In genomic region chr4:99893991-99894981, GRCh38 we compare ENCODE assay signal across 8 cellular contexts. TPM values are rescaled to one million over a fixed set of nuclear protein-coding genes. Genes with fewer than 3 reads are reported as not detected.
DNase-seq lines count a peak whose midpoint lies in the region; ATAC-seq, FAIRE-seq and TF ChIP-seq lines count a peak whose summit lies in the region.

Gene LAMTOR3 (minus strand): TSS chr4:99894427. CDS start chr4:99893963, 464 bp downstream.

- peak; percentile 99 for ATAC-seq in GM21825 (IDR thresholded peaks at IDR 0.05; ENCODE audit: unreplicated experiment)
- peak; percentile 100 for ATAC-seq in activated T-cell treated with anti-CD3 and anti-CD28 coated beads, Interleukin-2, amount 50 U/mL, for 72 hours (replicated peaks in 1 of 2)

- peak within 1 kb of the TSS; percentile 82 for H3K27ac ChIP-seq in Karpas-422 (ENCODE audit: low read length)
- peak within 1 kb of the TSS; percentile 93 to 96 (median 93) for H3K27ac ChIP-seq in esophagus squamous epithelium
- peak within 1 kb of the TSS; percentile 92 for H3K27ac ChIP-seq in muscle layer of duodenum (ENCODE audit: low read length)

- DNase-seq in DMS79 (lab: John Stamatoyannopoulos, UW) (peak; percentile 52), Karpas-422 (peak; percentile 98), RCC 7860 (ENCODE audit: low spot score) (peak; percentile 72), esophagus squamous epithelium (lab: John Stamatoyannopoulos, UW) (peak; percentile 71)
- DNase-seq in activated T-cell treated with anti-CD3 and anti-CD28 coated beads, Interleukin-2, amount 50 U/mL, for 72 hours = peak; percentile 89 to 92
- DNase-seq in stimulated activated CD8-positive, alpha-beta memory T cell treated with anti-CD3 and anti-CD28 coated beads, Interleukin-7, amount 100 ng/mL, for 24 hours (ENCODE audit: low read depth) = peak; percentile 74

- H3K27ac Mint-ChIP-seq in activated T-cell treated with anti-CD3 and anti-CD28 coated beads, Interleukin-2, amount 50 U/mL, for 72 hours = peak within 1 kb of the TSS; percentile 94

- H3K4me3 Mint-ChIP-seq in activated T-cell treated with anti-CD3 and anti-CD28 coated beads, Interleukin-2, amount 50 U/mL, for 72 hours = peak within 1 kb of the TSS; percentile 89 to 95

- H3K4me3 ChIP-seq in Karpas-422 (ENCODE audit: low read length) = peak within 1 kb of the TSS; percentile 93
- peak within 1 kb of the TSS; percentile 72 to 95 (median 80) for H3K4me3 ChIP-seq in esophagus squamous epithelium
- H3K4me3 ChIP-seq in muscle layer of duodenum (ENCODE audit: low read depth in 1 of 2, low read length in 2 of 2) = peak within 1 kb of the TSS; percentile 97

- H3K27me3 ChIP-seq in Karpas-422 (ENCODE audit: low read length) = no peaks in the 10 kb centered on the region
- no peaks in the 10 kb centered on the region for H3K27me3 ChIP-seq in esophagus squamous epithelium
- no peaks in the 10 kb centered on the region for H3K27me3 ChIP-seq in muscle layer of duodenum (ENCODE audit: low read depth, low read length)

- FAIRE-seq in RCC 7860 (lab: Jason Lieb, UNC) = no peak

- intact Hi-C loops in esophagus squamous epithelium (cut with DNase I) = loop anchor here (10.0 kb wide), 1 partner anchor 51 kb away; the partner anchor contains the start of gene DNAJB14

- H3K9ac ChIP-seq in Karpas-422 (ENCODE audit: low read length) = peak within 1 kb of the TSS; percentile 85

- H3K27me3 Mint-ChIP-seq in activated T-cell treated with anti-CD3 and anti-CD28 coated beads, Interleukin-2, amount 50 U/mL, for 72 hours (ENCODE audit: low read depth) = no peaks in the 10 kb centered on the region

- H3K4me2 ChIP-seq in Karpas-422 (ENCODE audit: low read depth, low read length, poor library complexity, severe bottlenecking) = peak within 1 kb of the TSS; percentile 87

- H3K36me3 Mint-ChIP-seq in activated T-cell treated with anti-CD3 and anti-CD28 coated beads, Interleukin-2, amount 50 U/mL, for 72 hours (ENCODE audit: insufficient read depth in 2 of 2) = no peaks in the 10 kb centered on the region

- 5 to 27% methylated on average over 3 to 21 of the region's 49 CpGs for WGBS in esophagus squamous epithelium, 2 donors

- TF ChIP-seq CTCF in esophagus squamous epithelium (IDR thresholded peaks at IDR 0.05) = no peak

- no peaks in the 10 kb centered on the region for H3K9me3 Mint-ChIP-seq in activated T-cell treated with anti-CD3 and anti-CD28 coated beads, Interleukin-2, amount 50 U/mL, for 72 hours

- H3K79me2 ChIP-seq in Karpas-422 (ENCODE audit: low read length) = peaks cover 47% of the 10 kb centered on the region

- no peaks in the 10 kb centered on the region for H3K9me2 ChIP-seq in Karpas-422 (replicated peaks; ENCODE audit: insufficient read depth, low read length)

- H3K9me3 ChIP-seq in Karpas-422 (ENCODE audit: low read length) (no peaks in the 10 kb centered on the region), esophagus squamous epithelium (no peaks in the 10 kb centered on the region), muscle layer of duodenum (ENCODE audit: control insufficient read depth in 1 of 2, low read length in 2 of 2) (no peaks in the 10 kb centered on the region)

- H3K4me1 Mint-ChIP-seq in activated T-cell treated with anti-CD3 and anti-CD28 coated beads, Interleukin-2, amount 50 U/mL, for 72 hours (ENCODE audit: low read depth) = peaks cover 40% of the 10 kb centered on the region

- peaks cover 53% of the 10 kb centered on the region for H3K4me1 ChIP-seq in Karpas-422 (ENCODE audit: low read length)
- H3K4me1 ChIP-seq in esophagus squamous epithelium = peaks cover 9 to 54% (median 17%) of the 10 kb centered on the region in 3 donors
- H3K4me1 ChIP-seq in muscle layer of duodenum (ENCODE audit: control insufficient read depth in 1 of 2, insufficient read depth in 2 of 2, low read length in 2 of 2) = peaks cover 9 to 31% of the 10 kb centered on the region in 2 donors

- H3K36me3 ChIP-seq in Karpas-422 (ENCODE audit: insufficient read depth, low read length) (peaks cover 19% of the 10 kb centered on the region; the same call in 1 of the 2 replicates), esophagus squamous epithelium (peaks cover 0 to 21% (median 0%) of the 10 kb centered on the region in 3 donors), muscle layer of duodenum (ENCODE audit: control insufficient read depth in 1 of 2, insufficient read depth in 2 of 2, low read length in 2 of 2) (peaks cover 3 to 5% of the 10 kb centered on the region in 2 donors)

- no peaks in the 10 kb centered on the region for H4K20me1 ChIP-seq in Karpas-422 (ENCODE audit: insufficient read depth, low read depth, low read length)

- no peak within 1 kb of the TSS for H2AFZ ChIP-seq in Karpas-422 (ENCODE audit: low read length)

- TF ChIP-seq POLR2A in esophagus squamous epithelium (IDR thresholded peaks at IDR 0.05) = peak in 2 of 4 donors; percentile 19 to 60

RNA-seq across cellular contexts. Expression of gene LAMTOR3, which starts in this region (rescaled TPM):
- total RNA-seq in Karpas-422 (2014; rRNA removed; shearing (Covaris generic); ENCODE audit: low replicate concordance) = 18.9 and 59.9 TPM in 2 replicates
- 10 to 100 TPM; 20.7 to 23.3 TPM for total RNA-seq in activated T-cell treated with anti-CD3 and anti-CD28 coated beads, Interleukin-2, amount 50 U/mL, for 72 hours
- 10 to 100 TPM; 36.0 to 61.0 (median 49.9) TPM for total RNA-seq in esophagus squamous epithelium

Comparison
In these comparisons a context has a peak if more than half of its experiments do, and no peak if none do; other contexts are left out.
1. Peak in every context shown above with its lines: DNase-seq, ATAC-seq, H3K4me3 ChIP-seq and H3K27ac ChIP-seq.